ENCODE assay signal across 11 cellular contexts in the genomic region with DNA sequence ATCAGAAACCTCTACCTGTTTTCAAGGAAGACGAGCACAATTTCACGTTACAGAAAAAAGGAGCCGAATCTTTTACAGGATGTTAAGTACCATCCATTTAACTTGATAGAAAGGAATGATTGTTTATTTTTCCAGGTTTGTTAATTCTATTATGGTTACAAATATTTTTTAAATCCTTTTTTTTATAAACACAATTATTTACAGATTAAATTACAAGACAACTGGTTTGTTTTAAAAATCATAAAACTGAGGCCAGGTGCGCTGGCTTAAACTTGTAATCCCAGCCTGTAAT. TPM values are rescaled to one million over a fixed set of nuclear protein-coding genes. Genes with fewer than 3 reads are reported as not detected.
DNase-seq lines count a peak whose midpoint lies in the region; ATAC-seq and TF ChIP-seq lines count a peak whose summit lies in the region.
"Had no signal": no experiment of that assay in that cellular context is flagged by ENCODE, and none has a peak within 500 bp of the region (broad histone marks: within the 10 kb centered on the region; RNA-seq: fewer than 3 reads in every experiment).

No MANE protein-coding gene starts in this region.

- DNase-seq in GM23338 (ENCODE audit: low spot score) (no peak), ascending aorta (ENCODE audit: low spot score in 2 of 2) (no peak), DMS153 (lab: John Stamatoyannopoulos, UW) (no peak), aorta (no peak), globus pallidus (ENCODE audit: low spot score) (no peak), hippocampal formation (lab: John Stamatoyannopoulos, UW) (no peak)
- peak in 1 of 10 donors; percentile 11 for DNase-seq in naive thymus-derived CD8-positive, alpha-beta T cell

- H3K27me3 Mint-ChIP-seq in GM23338 (ENCODE audit: insufficient read depth, low read depth, poor library complexity) = peaks cover 49% of the 10 kb centered on the region
- H3K27me3 Mint-ChIP-seq in naive thymus-derived CD8-positive, alpha-beta T cell = peaks cover 0 to 7% (median 0%) of the 10 kb centered on the region in 5 donors

- H3K4me3 Mint-ChIP-seq in GM23338 = peak overlapping the region; percentile 83; the same call in 2 of the 3 replicates
- H3K4me3 Mint-ChIP-seq in naive thymus-derived CD8-positive, alpha-beta T cell = peak overlapping the region; percentile 71 to 94 (median 86)

- intact Hi-C loops in ascending aorta (cut with DNase I) = loop anchor here (5.0 to 10.0 kb wide), 3 partner anchors 248 to 618 kb away; partner anchors contain the start of genes CEMP1 and PDPK1
- intact Hi-C loops in aorta (cut with DNase I) = no loop called here

- H3K4me2 ChIP-seq in BLaER1 = peak overlapping the region; percentile 99
- H3K4me2 ChIP-seq in GM23338 = no peak overlapping the region

- peaks cover 5% of the 10 kb centered on the region; the same call in 2 of the 3 replicates for H3K36me3 Mint-ChIP-seq in GM23338 (ENCODE audit: low read depth)
- peaks cover 1 to 12% (median 2%) of the 10 kb centered on the region in 3 donors for H3K36me3 Mint-ChIP-seq in naive thymus-derived CD8-positive, alpha-beta T cell

- H3K9me2 ChIP-seq in GM23338 (ENCODE audit: insufficient read depth) = no peaks in the 10 kb centered on the region

- H2AFZ ChIP-seq in GM23338 = no peak overlapping the region

- peaks cover 7% of the 10 kb centered on the region; the same call in 2 of the 3 replicates for H3K4me1 Mint-ChIP-seq in GM23338
- peaks cover 28 to 44% (median 40%) of the 10 kb centered on the region in 4 donors for H3K4me1 Mint-ChIP-seq in naive thymus-derived CD8-positive, alpha-beta T cell

- no peak overlapping the region for H3K27ac Mint-ChIP-seq in GM23338
- H3K27ac Mint-ChIP-seq in naive thymus-derived CD8-positive, alpha-beta T cell = peak overlapping the region in 9 of 10 donors; percentile 88 to 100 (median 93)

- H3K4me1 ChIP-seq in BLaER1 (peaks cover 32% of the 10 kb centered on the region), GM23338 (ENCODE audit: insufficient read depth) (peaks cover 5% of the 10 kb centered on the region; the same call in 1 of the 2 replicates), ascending aorta (peaks cover 8 to 18% of the 10 kb centered on the region in 2 donors), aorta (ENCODE audit: control insufficient read depth in 1 of 2, insufficient read depth in 2 of 2, low read length in 2 of 2) (no peaks in the 10 kb centered on the region)

- H3K27ac ChIP-seq in BLaER1 (no peak overlapping the region), GM23338 (ENCODE audit: low read depth) (no peak overlapping the region), ascending aorta (peak overlapping the region; percentile 0 to 48), aorta (ENCODE audit: low read depth in 1 of 2, low read length in 2 of 2) (no peak overlapping the region)

- H3K36me3 ChIP-seq in BLaER1 (no peaks in the 10 kb centered on the region), GM23338 (ENCODE audit: insufficient read depth) (no peaks in the 10 kb centered on the region), ascending aorta (no peaks in the 10 kb centered on the region), aorta (ENCODE audit: control insufficient read depth in 1 of 2, insufficient read depth in 2 of 2, low read length in 1 of 2) (no peaks in the 10 kb centered on the region)

- H3K27me3 ChIP-seq in BLaER1 (peaks cover 93% of the 10 kb centered on the region), GM23338 (ENCODE audit: insufficient read depth) (peaks cover 18% of the 10 kb centered on the region), ascending aorta (no peaks in the 10 kb centered on the region), aorta (ENCODE audit: control insufficient read depth in 1 of 2, insufficient read depth in 2 of 2, low read length in 1 of 2) (no peaks in the 10 kb centered on the region)

- 22 to 29% methylated on average over 4 of the region's 4 CpGs for WGBS in aorta, 2 donors

- peaks cover 17% of the 10 kb centered on the region for H3K9me3 Mint-ChIP-seq in GM23338
- peaks cover 0 to 39% (median 15%) of the 10 kb centered on the region in 9 donors for H3K9me3 Mint-ChIP-seq in naive thymus-derived CD8-positive, alpha-beta T cell

- peaks cover 7% of the 10 kb centered on the region for H4K20me1 ChIP-seq in BLaER1
- no peaks in the 10 kb centered on the region for H4K20me1 ChIP-seq in GM23338 (replicated peaks; ENCODE audit: insufficient read depth)

- H3K9me3 ChIP-seq in BLaER1 = peaks cover 15% of the 10 kb centered on the region
- no peaks in the 10 kb centered on the region for H3K9me3 ChIP-seq in ascending aorta
- H3K9me3 ChIP-seq in aorta (ENCODE audit: control insufficient read depth, low read length) = no peaks in the 10 kb centered on the region

- POLR2A ChIA-PET in naive thymus-derived CD8-positive, alpha-beta T cell (lab: Charles Lee) = interaction anchor here (0.5 to 10.8 kb wide), 4 partner anchors 16 to 115 kb away, joined by 3 to 171 read pairs (median 14); partner anchors contain the start of gene ZNF213

- H3K79me2 ChIP-seq in GM23338 (replicated peaks; ENCODE audit: insufficient read depth) = no peaks in the 10 kb centered on the region

- ATAC-seq in GM23338 = no peak
- ATAC-seq in naive thymus-derived CD8-positive, alpha-beta T cell = no peak
- no peak for ATAC-seq in aorta (ENCODE audit: low FRiP score)

- peaks cover 41% of the 10 kb centered on the region for H3F3A ChIP-seq in GM23338 (replicated peaks; ENCODE audit: low read depth)

- TF ChIP-seq CTCF in GM23338 (conservative IDR thresholded peaks at IDR 0.05; ENCODE audit: low read depth in 2 of 2) (no peak), ascending aorta (IDR thresholded peaks at IDR 0.05) (no peak)

- H3K4me3 ChIP-seq in BLaER1 = peak overlapping the region; percentile 77; the same call in 1 of the 2 replicates
- no peak overlapping the region for H3K4me3 ChIP-seq in GM23338
- no peak overlapping the region for H3K4me3 ChIP-seq in ascending aorta
- no peak overlapping the region for H3K4me3 ChIP-seq in aorta (ENCODE audit: low read length in 2 of 2)

- H3K9ac ChIP-seq in BLaER1 = no peak overlapping the region

TF ChIP-seq in GM23338, 12 proteins besides CTCF, POLR2A, EP300 and RAD21 (continues in another document):
- TF ChIP-seq NANOG (IDR thresholded peaks at IDR 0.05; ENCODE audit: borderline replicate concordance) (no peak), STAT1 (IDR thresholded peaks at IDR 0.05; ENCODE audit: unreplicated experiment) (no peak), POLR2AphosphoS5 (IDR thresholded peaks at IDR 0.05; ENCODE audit: low read depth) (no peak), ZNF114 (CRISPR knock-in tag; IDR thresholded peaks at IDR 0.05) (no peak)
- TF ChIP-seq, protein P1, sequence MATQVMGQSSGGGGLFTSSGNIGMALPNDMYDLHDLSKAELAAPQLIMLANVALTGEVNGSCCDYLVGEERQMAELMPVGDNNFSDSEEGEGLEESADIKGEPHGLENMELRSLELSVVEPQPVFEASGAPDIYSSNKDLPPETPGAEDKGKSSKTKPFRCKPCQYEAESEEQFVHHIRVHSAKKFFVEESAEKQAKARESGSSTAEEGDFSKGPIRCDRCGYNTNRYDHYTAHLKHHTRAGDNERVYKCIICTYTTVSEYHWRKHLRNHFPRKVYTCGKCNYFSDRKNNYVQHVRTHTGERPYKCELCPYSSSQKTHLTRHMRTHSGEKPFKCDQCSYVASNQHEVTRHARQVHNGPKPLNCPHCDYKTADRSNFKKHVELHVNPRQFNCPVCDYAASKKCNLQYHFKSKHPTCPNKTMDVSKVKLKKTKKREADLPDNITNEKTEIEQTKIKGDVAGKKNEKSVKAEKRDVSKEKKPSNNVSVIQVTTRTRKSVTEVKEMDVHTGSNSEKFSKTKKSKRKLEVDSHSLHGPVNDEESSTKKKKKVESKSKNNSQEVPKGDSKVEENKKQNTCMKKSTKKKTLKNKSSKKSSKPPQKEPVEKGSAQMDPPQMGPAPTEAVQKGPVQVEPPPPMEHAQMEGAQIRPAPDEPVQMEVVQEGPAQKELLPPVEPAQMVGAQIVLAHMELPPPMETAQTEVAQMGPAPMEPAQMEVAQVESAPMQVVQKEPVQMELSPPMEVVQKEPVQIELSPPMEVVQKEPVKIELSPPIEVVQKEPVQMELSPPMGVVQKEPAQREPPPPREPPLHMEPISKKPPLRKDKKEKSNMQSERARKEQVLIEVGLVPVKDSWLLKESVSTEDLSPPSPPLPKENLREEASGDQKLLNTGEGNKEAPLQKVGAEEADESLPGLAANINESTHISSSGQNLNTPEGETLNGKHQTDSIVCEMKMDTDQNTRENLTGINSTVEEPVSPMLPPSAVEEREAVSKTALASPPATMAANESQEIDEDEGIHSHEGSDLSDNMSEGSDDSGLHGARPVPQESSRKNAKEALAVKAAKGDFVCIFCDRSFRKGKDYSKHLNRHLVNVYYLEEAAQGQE (IDR thresholded peaks at IDR 0.05; ENCODE audit: unreplicated experiment) = no peak

RNA-seq across cellular contexts. Expression of gene ZNF213, which starts 18.2 kb away (rescaled TPM):
- 10.4 and 10.6 TPM in 2 replicates for total RNA-seq in GM23338 (2014; rRNA removed; shearing (Covaris generic))
- polyA plus RNA-seq in GM23338 (2016; fragmentation: Nextera tagmentation; extraction: Ambion mirVana) (2.9 and 3.5 TPM in 2 replicates), aorta (1 to 10 TPM; 2.3 to 5.6 TPM)
- total RNA-seq in ascending aorta (25.3 TPM), aorta (1 to 10 TPM; 8.0 to 8.6 TPM)
- 1 to 10 TPM; 8.9 to 9.2 TPM for total RNA-seq in naive thymus-derived CD8-positive, alpha-beta T cell
- 1 to 10 TPM in 1 of 3 donors, under 1 TPM in 2; 0.27 to 2.5 (median 0.90) TPM for polyA plus RNA-seq in naive thymus-derived CD8-positive, alpha-beta T cell

RNA-seq across cellular contexts. Expression of gene OR1F1, which starts 35.0 kb away (rescaled TPM):
- total RNA-seq in GM23338 (2014; rRNA removed; shearing (Covaris generic)) = 0.38 TPM in 1 of 2 replicates, not detected in the other
- not detected in 2 replicates for polyA plus RNA-seq in GM23338 (2016; fragmentation: Nextera tagmentation; extraction: Ambion mirVana)
- not detected for total RNA-seq in ascending aorta
- total RNA-seq in naive thymus-derived CD8-positive, alpha-beta T cell = not detected
- polyA plus RNA-seq in naive thymus-derived CD8-positive, alpha-beta T cell = not detected
- not detected for total RNA-seq in aorta
- polyA plus RNA-seq in aorta = not detected
- total RNA-seq: bronchial epithelial cell, fibroblast of lung, ureter had no signal

RNA-seq across cellular contexts. Expression of gene ZNF205, which starts 40.6 kb away (rescaled TPM):
- 29.1 and 29.9 TPM in 2 replicates for total RNA-seq in GM23338 (2014; rRNA removed; shearing (Covaris generic))
- 15.7 and 16.6 TPM in 2 replicates for polyA plus RNA-seq in GM23338 (2016; fragmentation: Nextera tagmentation; extraction: Ambion mirVana)
- 49.8 TPM for total RNA-seq in ascending aorta
- not detected for total RNA-seq in naive thymus-derived CD8-positive, alpha-beta T cell
- not detected for polyA plus RNA-seq in naive thymus-derived CD8-positive, alpha-beta T cell
- total RNA-seq in aorta = 10 to 100 TPM in 1 of 2 donors, 1 to 10 TPM in 1; 7.1 to 10.0 TPM
- 10 to 100 TPM in 1 of 2 donors, 1 to 10 TPM in 1; 8.9 to 36.6 TPM for polyA plus RNA-seq in aorta

RNA-seq across cellular contexts. Expression of gene ZSCAN10, which starts 53.9 kb away (rescaled TPM):
- total RNA-seq in GM23338 (2014; rRNA removed; shearing (Covaris generic)) = 434 and 519 TPM in 2 replicates
- polyA plus RNA-seq in GM23338 (2016; fragmentation: Nextera tagmentation; extraction: Ambion mirVana) (217 and 220 TPM in 2 replicates), aorta (not detected)
- total RNA-seq in ascending aorta (not detected), aorta (not detected)
- total RNA-seq in naive thymus-derived CD8-positive, alpha-beta T cell = under 1 TPM in 1 of 2 experiments, not detected in 1; 0.26 TPM
- polyA plus RNA-seq in naive thymus-derived CD8-positive, alpha-beta T cell = not detected
- total RNA-seq: bronchial epithelial cell, fibroblast of lung, ureter had no signal

Comparison
In these comparisons a context has a peak if more than half of its experiments do, and no peak if none do; other contexts are left out.
1. H3K27ac ChIP-seq: peak in ascending aorta (2 of 2); none in BLaER1 (single experiment), GM23338 (single experiment) and aorta (0 of 2).
2. RNA of gene ZNF205, which starts 40.6 kb away (total RNA-seq): 49.8 TPM in ascending aorta (single experiment), 29.1 to 29.9 TPM in GM23338 and 7.1 to 10.0 TPM in aorta; not detected in naive thymus-derived CD8-positive, alpha-beta T cell; every median in the first group is over 4 times any median in the second.